15 cellular contexts compared by ENCODE assay signal in the genomic region with DNA sequence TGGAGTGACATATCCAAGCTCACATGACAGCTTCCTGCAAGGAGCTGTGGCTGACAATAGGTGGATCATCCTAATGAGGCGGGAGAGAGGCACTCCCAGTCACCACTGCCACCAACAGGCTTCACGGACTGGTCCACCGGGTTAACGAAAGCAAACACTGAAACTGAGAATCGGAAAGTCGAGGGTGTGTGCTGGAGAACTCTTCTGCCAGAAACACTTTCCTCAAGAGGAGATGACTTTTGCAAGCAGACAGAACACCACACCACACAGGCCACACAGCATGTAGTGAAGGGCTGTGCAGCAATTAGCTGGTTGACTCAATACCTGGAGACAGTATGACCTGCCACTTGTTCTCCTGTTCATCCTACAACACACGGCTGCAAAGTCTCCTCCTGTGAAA. TPM values are rescaled to one million over a fixed set of nuclear protein-coding genes. Genes with fewer than 3 reads are reported as not detected.
DNase-seq lines count a peak whose midpoint lies in the region; ATAC-seq and TF ChIP-seq lines count a peak whose summit lies in the region.
"Had no signal": no experiment of that assay in that cellular context is flagged by ENCODE, and none has a peak within 500 bp of the region (broad histone marks: within the 10 kb centered on the region; RNA-seq: fewer than 3 reads in every experiment).

No MANE protein-coding gene starts in this region.

- TF ChIP-seq POLR2A in ovary (IDR thresholded peaks at IDR 0.05), result no peak

- H3K9me3 Mint-ChIP-seq in GM23338, result no peaks in the 10 kb centered on the region; the same call in 2 of the 3 replicates
- H3K9me3 Mint-ChIP-seq: CD4-positive, alpha-beta memory T cell; HFFc6 had no signal

- peaks cover 8% of the 10 kb centered on the region for H3K27me3 Mint-ChIP-seq in GM23338 (ENCODE audit: insufficient read depth, low read depth, poor library complexity)
- H3K27me3 Mint-ChIP-seq: B cell; CD4-positive, alpha-beta memory T cell had no signal

- H3K27me3 ChIP-seq in GM23338 (ENCODE audit: insufficient read depth) (no peaks in the 10 kb centered on the region), upper lobe of right lung (no peaks in the 10 kb centered on the region), ovary (no peaks in the 10 kb centered on the region)

- H3K4me3 Mint-ChIP-seq in GM23338, result no peak overlapping the region
- H3K4me3 Mint-ChIP-seq: B cell; CD4-positive, alpha-beta memory T cell; HFFc6 had no signal

- no peaks in the 10 kb centered on the region for H3K9me3 ChIP-seq in upper lobe of right lung
- H3K9me3 ChIP-seq in ovary, result no peaks in the 10 kb centered on the region
- H3K9me3 ChIP-seq: HAP-1 had no signal

- no peaks in the 10 kb centered on the region for H3K9me2 ChIP-seq in GM23338 (ENCODE audit: insufficient read depth)

- DNase-seq in GM23338 (ENCODE audit: low spot score), result no peak
- peak; percentile 20 for DNase-seq in RPMI8226
- DNase-seq in iPS-NIHi7 (ENCODE audit: extremely low spot score), result peak; percentile 15
- DNase-seq in upper lobe of right lung, result peak; percentile 28
- no peak for DNase-seq in ovary
- DNase-seq: C1 segment of cervical spinal cord; CD4-positive, alpha-beta memory T cell; DMS79; GOT3; HFFc6 had no signal

- no peak for TF ChIP-seq CTCF in GM23338 (conservative IDR thresholded peaks at IDR 0.05; ENCODE audit: low read depth in 2 of 2)
- TF ChIP-seq CTCF in upper lobe of right lung (IDR thresholded peaks at IDR 0.05), result no peak
- TF ChIP-seq CTCF in ovary (IDR thresholded peaks at IDR 0.05), result no peak

- H3K4me3 ChIP-seq in GM23338, result no peak overlapping the region
- H3K4me3 ChIP-seq in upper lobe of right lung, result no peak overlapping the region
- H3K4me3 ChIP-seq in ovary, result no peak overlapping the region
- H3K4me3 ChIP-seq: HAP-1 had no signal

- no peak overlapping the region for H3K27ac Mint-ChIP-seq in GM23338
- H3K27ac Mint-ChIP-seq: B cell, HFFc6 had no signal

- no peaks in the 10 kb centered on the region for H3F3A ChIP-seq in GM23338 (replicated peaks; ENCODE audit: low read depth)

- H3K4me1 ChIP-seq in GM23338 (ENCODE audit: insufficient read depth) (no peaks in the 10 kb centered on the region), upper lobe of right lung (no peaks in the 10 kb centered on the region), ovary (ENCODE audit: insufficient read depth) (no peaks in the 10 kb centered on the region)
- H3K4me1 ChIP-seq: HAP-1 had no signal

- WGBS in ovary, 3 donors, result 84 to 94% (median 91%) methylated on average over 7 of the region's 7 CpGs

- H3K36me3 Mint-ChIP-seq in GM23338 (ENCODE audit: low read depth), result no peaks in the 10 kb centered on the region
- H3K36me3 Mint-ChIP-seq: CD4-positive, alpha-beta memory T cell had no signal

- no peaks in the 10 kb centered on the region for H4K20me1 ChIP-seq in GM23338 (replicated peaks; ENCODE audit: insufficient read depth)

- ATAC-seq in GM23338 (no peak; the same call in 1 of the 3 replicates), upper lobe of right lung (no peak), HG02678 (IDR thresholded peaks at IDR 0.05; ENCODE audit: unreplicated experiment) (no peak), GM19395 (IDR thresholded peaks at IDR 0.05; ENCODE audit: unreplicated experiment) (no peak)

- H3K27ac ChIP-seq in GM23338 (ENCODE audit: low read depth) (no peak overlapping the region), upper lobe of right lung (no peak overlapping the region), ovary (no peak overlapping the region)
- H3K27ac ChIP-seq: HL-60 had no signal

- no peak for TF ChIP-seq EP300 in ovary (IDR thresholded peaks at IDR 0.05)

- intact Hi-C loops in upper lobe of right lung (cut with DNase I) (no loop called here), ovary (cut with DNase I) (no loop called here)

- no peaks in the 10 kb centered on the region for H3K79me2 ChIP-seq in GM23338 (replicated peaks; ENCODE audit: insufficient read depth)

- 0 out of 3 replicates have a peak, but pooled peaks cover 3% of the 10 kb centered on the region for H3K4me1 Mint-ChIP-seq in GM23338
- H3K4me1 Mint-ChIP-seq: CD4-positive, alpha-beta memory T cell had no signal

- H2AFZ ChIP-seq in GM23338, result peak overlapping the region; percentile 63; the same call in 1 of the 2 replicates

- no peaks in the 10 kb centered on the region for H3K36me3 ChIP-seq in GM23338 (ENCODE audit: insufficient read depth)
- H3K36me3 ChIP-seq in upper lobe of right lung, result no peaks in the 10 kb centered on the region
- H3K36me3 ChIP-seq in ovary, result no peaks in the 10 kb centered on the region
- H3K36me3 ChIP-seq: HAP-1 had no signal

- H3K4me2 ChIP-seq in GM23338, result no peak overlapping the region

TF ChIP-seq in GM23338, 12 proteins besides CTCF, POLR2A, EP300 and RAD21 (continues in another document):
- no peak for TF ChIP-seq ZNF331 (CRISPR knock-in tag; IDR thresholded peaks at IDR 0.05; ENCODE audit: low read depth)
- TF ChIP-seq, protein P1, sequence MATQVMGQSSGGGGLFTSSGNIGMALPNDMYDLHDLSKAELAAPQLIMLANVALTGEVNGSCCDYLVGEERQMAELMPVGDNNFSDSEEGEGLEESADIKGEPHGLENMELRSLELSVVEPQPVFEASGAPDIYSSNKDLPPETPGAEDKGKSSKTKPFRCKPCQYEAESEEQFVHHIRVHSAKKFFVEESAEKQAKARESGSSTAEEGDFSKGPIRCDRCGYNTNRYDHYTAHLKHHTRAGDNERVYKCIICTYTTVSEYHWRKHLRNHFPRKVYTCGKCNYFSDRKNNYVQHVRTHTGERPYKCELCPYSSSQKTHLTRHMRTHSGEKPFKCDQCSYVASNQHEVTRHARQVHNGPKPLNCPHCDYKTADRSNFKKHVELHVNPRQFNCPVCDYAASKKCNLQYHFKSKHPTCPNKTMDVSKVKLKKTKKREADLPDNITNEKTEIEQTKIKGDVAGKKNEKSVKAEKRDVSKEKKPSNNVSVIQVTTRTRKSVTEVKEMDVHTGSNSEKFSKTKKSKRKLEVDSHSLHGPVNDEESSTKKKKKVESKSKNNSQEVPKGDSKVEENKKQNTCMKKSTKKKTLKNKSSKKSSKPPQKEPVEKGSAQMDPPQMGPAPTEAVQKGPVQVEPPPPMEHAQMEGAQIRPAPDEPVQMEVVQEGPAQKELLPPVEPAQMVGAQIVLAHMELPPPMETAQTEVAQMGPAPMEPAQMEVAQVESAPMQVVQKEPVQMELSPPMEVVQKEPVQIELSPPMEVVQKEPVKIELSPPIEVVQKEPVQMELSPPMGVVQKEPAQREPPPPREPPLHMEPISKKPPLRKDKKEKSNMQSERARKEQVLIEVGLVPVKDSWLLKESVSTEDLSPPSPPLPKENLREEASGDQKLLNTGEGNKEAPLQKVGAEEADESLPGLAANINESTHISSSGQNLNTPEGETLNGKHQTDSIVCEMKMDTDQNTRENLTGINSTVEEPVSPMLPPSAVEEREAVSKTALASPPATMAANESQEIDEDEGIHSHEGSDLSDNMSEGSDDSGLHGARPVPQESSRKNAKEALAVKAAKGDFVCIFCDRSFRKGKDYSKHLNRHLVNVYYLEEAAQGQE (IDR thresholded peaks at IDR 0.05; ENCODE audit: unreplicated experiment), result no peak
- no peak for TF ChIP-seq POLR2AphosphoS5 (IDR thresholded peaks at IDR 0.05; ENCODE audit: low read depth)
- TF ChIP-seq JUNB (IDR thresholded peaks at IDR 0.05; ENCODE audit: unreplicated experiment), result no peak
- TF ChIP-seq EZH2 (IDR thresholded peaks at IDR 0.05; ENCODE audit: low read depth, unreplicated experiment), result no peak
- no peak for TF ChIP-seq NANOG (IDR thresholded peaks at IDR 0.05; ENCODE audit: borderline replicate concordance)

RNA-seq across cellular contexts. Expression of a gene that starts 53.0 kb away (rescaled TPM):
- total RNA-seq in GM23338 (2014; rRNA removed; shearing (Covaris generic)), result 94.5 and 99.2 TPM in 2 replicates
- polyA plus RNA-seq in GM23338 (2016; fragmentation: Nextera tagmentation; extraction: Ambion mirVana), result 79.2 and 101 TPM in 2 replicates
- total RNA-seq in upper lobe of right lung, result 43.4 TPM
- 10 to 100 TPM; 33.4 to 59.6 (median 58.4) TPM for total RNA-seq in ovary
- 10 to 100 TPM; 40.6 to 63.3 TPM for polyA plus RNA-seq in ovary

Comparison
In these comparisons a context has a peak if more than half of its experiments do, and no peak if none do; other contexts are left out.
1. DNase-seq: peak in RPMI8226 (single experiment), iPS-NIHi7 (single experiment) and upper lobe of right lung (single experiment); none in GM23338 (single experiment) and ovary (0 of 5).